8 cellular contexts compared by ENCODE assay signal in genomic region chr11:134275534-134276395, GRCh38. TPM values are rescaled to one million over a fixed set of nuclear protein-coding genes. Genes with fewer than 3 reads are reported as not detected.
DNase-seq lines count a peak whose midpoint lies in the region; ATAC-seq and TF ChIP-seq lines count a peak whose summit lies in the region.

GLB1L3 (plus strand) TSS chr11:134276379; CDS start chr11:134276741, 362 bp downstream.

- intact Hi-C loops in left colon (cut with DNase I, micrococcal nuclease), result no loop called here

- H3K4me3 ChIP-seq in WI38 (ENCODE audit: low read depth, low read length) (peak within 1 kb of the TSS; percentile 14; the same call in 1 of the 2 replicates), cardiac fibroblast (replicated peaks in 1 of 2; ENCODE audit: low read depth in 2 of 2, low read length in 2 of 2) (no peak within 1 kb of the TSS)

- DNase-seq in NCI-H187 (lab: John Stamatoyannopoulos, UW) (peak; percentile 28 to 33), NCI-H187 treated with DMSO at 0.1 percent for 48 hours (lab: John Stamatoyannopoulos, UW) (no peak), cardiac fibroblast (ENCODE audit: low read depth in 2 of 2) (peak in 1 of 2 donors; percentile 18), left colon (peak in 1 of 2 donors; percentile 32), HuH-7.5 (ENCODE audit: low spot score) (no peak)
- DNase-seq in stimulated activated CD4-positive, alpha-beta T cell treated with anti-CD3 and anti-CD28 coated beads, Interleukin-2, amount 100 ng/mL, for 48 hours, result peak; percentile 71

- ATAC-seq in HG03342 (IDR thresholded peaks at IDR 0.05; ENCODE audit: unreplicated experiment), result peak; percentile 72
- ATAC-seq in left colon, result peak; percentile 18

- 0 out of 2 replicates have a peak, but pooled peaks have one; percentile 24 for TF ChIP-seq CTCF in WI38 (IDR thresholded peaks at IDR 0.05; ENCODE audit: low read depth, low read length)
- peak; percentile 29 for TF ChIP-seq CTCF in cardiac fibroblast (IDR thresholded peaks at IDR 0.05; ENCODE audit: low read depth, low read length)

RNA-seq across cellular contexts. Expression of gene GLB1L3, which starts in this region (rescaled TPM):
- total RNA-seq in left colon, result not detected

Comparison
In these comparisons a context has a peak if more than half of its experiments do, and no peak if none do; other contexts are left out.
1. DNase-seq: peak in NCI-H187 (2 of 2) and stimulated activated CD4-positive, alpha-beta T cell treated with anti-CD3 and anti-CD28 coated beads, Interleukin-2, amount 100 ng/mL, for 48 hours (2 of 2); none in NCI-H187 treated with DMSO at 0.1 percent for 48 hours (single experiment) and HuH-7.5 (single experiment).
2. Peak in ATAC-seq in left colon; RNA of the gene not detected or under 1 TPM.